ENCODE assay signal across 8 cellular contexts in genomic region chr7:134546903-134547737, GRCh38. TPM values are rescaled to one million over a fixed set of nuclear protein-coding genes. Genes with fewer than 3 reads are reported as not detected.
A peak's percentile ranks its signal among the peaks of the same experiment; 100 is the strongest.
DNase-seq lines count a peak whose midpoint lies in the region; ATAC-seq and TF ChIP-seq lines count a peak whose summit lies in the region.

No MANE protein-coding gene starts in this region.

- peak overlapping the region; percentile 65 for H3K9ac ChIP-seq in mammary epithelial cell (ENCODE audit: insufficient read depth, low read length)

- dilution Hi-C loops in mammary epithelial cell (cut with HindIII; ENCODE audit: low sequenced_read_pairs), result no loop called here

- CTCF ChIA-PET in mammary epithelial cell (lab: Charles Lee; ENCODE audit: low non-redundant PET), result interaction anchor here (0.7 to 0.8 kb wide), 3 partner anchors 33 to 112 kb away, joined by 3 to 4 read pairs (median 3); no protein-coding TSS in a partner anchor

- 13% methylated on average over 8 of the region's 9 CpGs for WGBS in mammary epithelial cell (ENCODE audit: low coverage, missing lambda C conversion rate)

- ATAC-seq in HG02759 (IDR thresholded peaks at IDR 0.05; ENCODE audit: unreplicated experiment), result peak; percentile 40

- peak; percentile 66 for TF ChIP-seq CTCF in GM12875 (IDR thresholded peaks at IDR 0.05; ENCODE audit: borderline replicate concordance, insufficient read depth, low read depth, low read length)
- peak; percentile 95 for TF ChIP-seq CTCF in VCaP (conservative IDR thresholded peaks at IDR 0.05)
- peak; percentile 82 to 86 for TF ChIP-seq CTCF in mammary epithelial cell (conservative IDR thresholded peaks at IDR 0.05 in 1 of 2, IDR thresholded peaks at IDR 0.05 in 1 of 2; ENCODE audit: extremely low read depth in 1 of 2, insufficient read depth in 1 of 2, low read depth in 1 of 2, low read length in 2 of 2)

- H3K4me2 ChIP-seq in mammary epithelial cell (ENCODE audit: insufficient read depth, low read depth, low read length), result peak overlapping the region; percentile 81

- H3K27me3 ChIP-seq in mammary epithelial cell (ENCODE audit: insufficient read depth, low read length), result no peaks in the 10 kb centered on the region

- H3K36me3 ChIP-seq in mammary epithelial cell (ENCODE audit: insufficient read depth, low read length), result no peaks in the 10 kb centered on the region

- H3K27ac ChIP-seq in VCaP (no peak overlapping the region), mammary epithelial cell (ENCODE audit: insufficient read depth, low read depth, low read length) (peak overlapping the region; percentile 70)

- no peak overlapping the region for H3K4me3 ChIP-seq in GM12875 (ENCODE audit: low read depth, low read length)
- peak overlapping the region; percentile 36 to 45 (median 42) for H3K4me3 ChIP-seq in mammary epithelial cell (replicated peaks in 1 of 3; ENCODE audit: insufficient read depth in 1 of 3, low read depth in 2 of 3, low read length in 3 of 3)

- H3K4me1 ChIP-seq in mammary epithelial cell (ENCODE audit: insufficient read depth, low read length), result peaks cover 22% of the 10 kb centered on the region

- in situ Hi-C loops in mammary epithelial cell (cut with MboI; ENCODE audit: low sequenced_read_pairs in 2 of 2), result no loop called here

- no peaks in the 10 kb centered on the region for H3K79me2 ChIP-seq in mammary epithelial cell (ENCODE audit: insufficient read depth, low read length)

- H4K20me1 ChIP-seq in mammary epithelial cell (ENCODE audit: insufficient read depth, low read length), result no peaks in the 10 kb centered on the region

- intact Hi-C loops in mammary epithelial cell (cut with micrococcal nuclease), result loop anchor here (1.0 to 5.0 kb wide), 5 partner anchors 27 to 115 kb away; no protein-coding TSS in a partner anchor

- no peaks in the 10 kb centered on the region for H3K9me3 ChIP-seq in mammary epithelial cell (replicated peaks; ENCODE audit: insufficient read depth, low read length)

- DNase-seq in NCI-H146 treated with DMSO at 0.1 percent for 48 hours (lab: John Stamatoyannopoulos, UW; ENCODE audit: unreplicated experiment) (peak; percentile 5), mammary epithelial cell (peak; percentile 72), iris pigment epithelial cell (ENCODE audit: low read depth) (peak; percentile 63), cerebellar nuclear complex (lab: John Stamatoyannopoulos, UW) (no peak)
- peak; percentile 23 to 49 for DNase-seq in stimulated activated CD4-positive, alpha-beta T cell treated with anti-CD3 and anti-CD28 coated beads, Interleukin-15, amount 100 ng/mL, for 1 hour (ENCODE audit: low read depth in 1 of 2, low spot score in 1 of 2)

- no TSS peak for BruUV-seq in mammary epithelial cell (replicated peaks; lab: Mats Ljungman, UMichigan)

- peak overlapping the region; percentile 90 for H2AFZ ChIP-seq in mammary epithelial cell (ENCODE audit: low read depth, low read length)

RNA-seq across cellular contexts. Expression of gene AKR1B15, which starts 1.8 kb away (rescaled TPM):
- not detected for total RNA-seq in mammary epithelial cell
- not detected for polyA plus RNA-seq in mammary epithelial cell
- polyA minus RNA-seq in mammary epithelial cell, result not detected

RNA-seq across cellular contexts. Expression of gene AKR1B10, which starts 19.8 kb away (rescaled TPM):
- total RNA-seq in mammary epithelial cell, result 1 to 10 TPM; 1.0 to 1.7 TPM
- polyA plus RNA-seq in mammary epithelial cell, result 4.7 TPM
- polyA minus RNA-seq in mammary epithelial cell, result 0.83 TPM

Comparison
In these comparisons a context has a peak if more than half of its experiments do, and no peak if none do; other contexts are left out.
1. DNase-seq: peak in NCI-H146 treated with DMSO at 0.1 percent for 48 hours (single experiment), mammary epithelial cell (single experiment), iris pigment epithelial cell (single experiment) and stimulated activated CD4-positive, alpha-beta T cell treated with anti-CD3 and anti-CD28 coated beads, Interleukin-15, amount 100 ng/mL, for 1 hour (2 of 2); none in cerebellar nuclear complex (0 of 2).
2. Peak in every context shown above with its lines, with median percentiles within 50 percentile points of each other: CTCF ChIP-seq.